Comparison of ENCODE assay signal across 11 cellular contexts in genomic region chr16:4346205-4346781, GRCh38. TPM values are rescaled to one million over a fixed set of nuclear protein-coding genes. Genes with fewer than 3 reads are reported as not detected.
DNase-seq lines count a peak whose midpoint lies in the region; ATAC-seq and TF ChIP-seq lines count a peak whose summit lies in the region.
"Had no signal": no experiment of that assay in that cellular context is flagged by ENCODE, and none has a peak within 500 bp of the region (broad histone marks: within the 10 kb centered on the region; RNA-seq: fewer than 3 reads in every experiment).

No MANE protein-coding gene starts in this region.

- H3K36me3 ChIP-seq in right lobe of liver, result peaks cover 0 to 1% (median under 1%) of the 10 kb centered on the region in 4 donors

- CTCF ChIA-PET in CD4-positive, alpha-beta T cell (lab: Charles Lee), result interaction anchor here (1.2 kb wide), 1 partner anchor 57 kb away, joined by 3 read pairs; no protein-coding TSS in a partner anchor
- CTCF ChIA-PET in Calu3 (lab: Charles Lee), result interaction anchor here (0.5 to 0.6 kb wide), 2 partner anchors 48 to 125 kb away, joined by 3 read pairs; no protein-coding TSS in a partner anchor

- H3K4me1 Mint-ChIP-seq in CD4-positive, alpha-beta T cell (ENCODE audit: low read depth), result peaks cover 28% of the 10 kb centered on the region
- H3K4me1 Mint-ChIP-seq in Calu3 (ENCODE audit: low read depth, unreplicated experiment), result peaks cover 10% of the 10 kb centered on the region

- 28% methylated on average over 3 of the region's 5 CpGs for WGBS in right lobe of liver (ENCODE audit: insufficient coverage, low coverage, low lambda C conversion rate, missing lambda C conversion rate)

- peak overlapping the region; percentile 30 for H3K4me3 Mint-ChIP-seq in CD4-positive, alpha-beta T cell
- H3K4me3 Mint-ChIP-seq in Calu3 (ENCODE audit: low read depth, unreplicated experiment), result no peak overlapping the region

- no TSS peak for BruUV-seq in Calu3 (replicated peaks; lab: Mats Ljungman, UMichigan)

- POLR2A ChIA-PET in CD4-positive, alpha-beta T cell (lab: Charles Lee), result interaction anchor here (1.3 kb wide), 1 partner anchor 69 kb away, joined by 3 read pairs; no protein-coding TSS in a partner anchor

- peak overlapping the region; percentile 61 for H3K27ac Mint-ChIP-seq in CD4-positive, alpha-beta T cell
- H3K27ac Mint-ChIP-seq in Calu3 (ENCODE audit: unreplicated experiment), result no peak overlapping the region

- H3K4me3 ChIP-seq in right lobe of liver, result peak overlapping the region in 1 of 3 donors; percentile 5
- H3K4me3 ChIP-seq: testis had no signal

- TF ChIP-seq CTCF in CD4-positive, alpha-beta T cell (IDR thresholded peaks at IDR 0.05), result no peak
- TF ChIP-seq CTCF in right lobe of liver (IDR thresholded peaks at IDR 0.05) (no peak), Calu3 (IDR thresholded peaks at IDR 0.05; ENCODE audit: unreplicated experiment) (no peak)

- peaks cover 15% of the 10 kb centered on the region for H3K36me3 Mint-ChIP-seq in CD4-positive, alpha-beta T cell (ENCODE audit: low read depth)
- peaks cover 51% of the 10 kb centered on the region for H3K36me3 Mint-ChIP-seq in Calu3 (ENCODE audit: insufficient read depth, unreplicated experiment)

- ATAC-seq in CD4-positive, alpha-beta T cell (ENCODE audit: poor library complexity), result no peak
- peak in 2 of 4 donors; percentile 2 to 4 for ATAC-seq in right lobe of liver
- no peak for ATAC-seq in HG03097 (IDR thresholded peaks at IDR 0.05; ENCODE audit: low FRiP score, unreplicated experiment)

- H3K9me3 ChIP-seq in CD4-positive, alpha-beta T cell (ENCODE audit: control insufficient read depth, low read length), result no peaks in the 10 kb centered on the region
- H3K9me3 ChIP-seq in right lobe of liver, result no peaks in the 10 kb centered on the region
- H3K9me3 ChIP-seq: testis had no signal

- H3K27ac ChIP-seq in CD4-positive, alpha-beta T cell (ENCODE audit: low read depth, low read length), result no peak overlapping the region
- peak overlapping the region in 2 of 3 donors; percentile 41 to 71 for H3K27ac ChIP-seq in right lobe of liver

- no peak for TF ChIP-seq POLR2A in right lobe of liver (IDR thresholded peaks at IDR 0.05)

- H3K9me3 Mint-ChIP-seq in CD4-positive, alpha-beta T cell, result no peaks in the 10 kb centered on the region
- H3K9me3 Mint-ChIP-seq in Calu3 (ENCODE audit: low read depth, unreplicated experiment), result no peaks in the 10 kb centered on the region

- H3K27me3 Mint-ChIP-seq in CD4-positive, alpha-beta T cell, result no peaks in the 10 kb centered on the region
- H3K27me3 Mint-ChIP-seq in Calu3 (ENCODE audit: unreplicated experiment), result no peaks in the 10 kb centered on the region

- intact Hi-C loops in CD4-positive, alpha-beta T cell (cut with DNase I, micrococcal nuclease), result no loop called here
- intact Hi-C loops in right lobe of liver (cut with DNase I) (no loop called here), Calu3 (cut with micrococcal nuclease; ENCODE audit: unreplicated experiment) (no loop called here)

- no peaks in the 10 kb centered on the region for H3K27me3 ChIP-seq in CD4-positive, alpha-beta T cell (ENCODE audit: control insufficient read depth, insufficient read depth, low read length)
- H3K27me3 ChIP-seq in right lobe of liver, result no peaks in the 10 kb centered on the region
- H3K27me3 ChIP-seq: testis had no signal

- peak; percentile 53 to 56 for DNase-seq in AML-193 (lab: John Stamatoyannopoulos, UW)
- DNase-seq in CD4-positive, alpha-beta T cell, result no peak
- peak; percentile 61 for DNase-seq in NOMO-1 treated with DMSO at 0.1 percent for 48 hours (lab: John Stamatoyannopoulos, UW; ENCODE audit: unreplicated experiment)
- no peak for DNase-seq in right lobe of liver
- no peak for DNase-seq in DMS79 (lab: John Stamatoyannopoulos, UW)
- no peak for DNase-seq in Calu3
- DNase-seq: aorta, MM.1S, T-helper 9 cell, testis had no signal

- H3K4me1 ChIP-seq in right lobe of liver, result peaks cover 0 to 56% (median 26%) of the 10 kb centered on the region in 4 donors

RNA-seq across cellular contexts. Expression of gene PAM16, which starts 4.8 kb away (rescaled TPM):
- total RNA-seq in CD4-positive, alpha-beta T cell, result 10 to 100 TPM; 24.9 to 26.8 TPM
- total RNA-seq in right lobe of liver (10 to 100 TPM; 27.9 to 45.9 (median 32.8) TPM), Calu3 (2022) (72.7 and 85.3 TPM in 2 replicates)

RNA-seq across cellular contexts. Expression of gene VASN, which starts 25.4 kb away (rescaled TPM):
- under 1 TPM; 0.70 to 0.77 TPM for total RNA-seq in CD4-positive, alpha-beta T cell
- total RNA-seq in right lobe of liver, result 10 to 100 TPM; 13.5 to 22.9 (median 16.8) TPM
- total RNA-seq in Calu3 (2022), result 18.1 and 22.4 TPM in 2 replicates

RNA-seq across cellular contexts. Expression of gene GLIS2, which starts 30.4 kb away (rescaled TPM):
- total RNA-seq in CD4-positive, alpha-beta T cell, result not detected
- total RNA-seq in right lobe of liver (1 to 10 TPM in 5 of 6 experiments, under 1 TPM in 1; 0.79 to 2.6 (median 1.4) TPM), Calu3 (2022) (22.1 and 24.5 TPM in 2 replicates)

Comparison
In these comparisons a context has a peak if more than half of its experiments do, and no peak if none do; other contexts are left out.
1. DNase-seq: peak in AML-193 (2 of 2) and NOMO-1 treated with DMSO at 0.1 percent for 48 hours (single experiment); none in CD4-positive, alpha-beta T cell (0 of 10), right lobe of liver (0 of 3), DMS79 (single experiment) and Calu3 (single experiment).
2. RNA of gene VASN, which starts 25.4 kb away (total RNA-seq): 18.1 to 22.4 TPM in Calu3 and 13.5 to 22.9 TPM in right lobe of liver; 0.70 to 0.77 TPM in CD4-positive, alpha-beta T cell; every median in the first group is over 4 times any median in the second.